ENCODE assay signal across 38 cellular contexts in the genomic region with DNA sequence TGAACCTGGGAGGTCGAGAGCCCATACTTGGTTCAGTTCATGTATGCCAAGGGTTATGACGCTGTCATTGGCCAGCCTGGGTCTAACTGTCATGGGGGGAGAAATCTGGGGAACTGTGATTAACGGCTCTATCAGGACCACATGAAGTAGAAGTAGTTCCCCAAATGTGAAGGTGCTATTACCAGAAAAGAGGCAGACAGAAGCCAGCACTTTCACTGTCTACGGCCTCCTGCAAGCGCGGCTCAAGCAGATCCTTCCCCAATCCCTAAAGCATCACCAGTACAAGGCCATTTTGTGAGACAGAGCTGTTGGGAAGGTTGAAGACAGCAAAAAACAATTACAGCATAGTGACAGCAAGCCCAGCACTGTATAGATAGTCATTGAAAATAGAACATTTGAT.
"Had no signal": no experiment of that assay in that cellular context is flagged by ENCODE, and none has a peak within 500 bp of the region (broad histone marks: within the 10 kb centered on the region; RNA-seq: fewer than 3 reads in every experiment).

No MANE protein-coding gene starts in this region.

- ATAC-seq: activated naive CD4-positive, alpha-beta T cell treated with anti-CD3 and anti-CD28 coated beads, Interleukin-2, amount 50 U/mL, for 72 hours; activated naive CD8-positive, alpha-beta T cell treated with anti-CD3 and anti-CD28 coated beads, Interleukin-2, amount 50 U/mL, for 24 hours; activated T-cell treated with anti-CD3 and anti-CD28 coated beads, Interleukin-2, amount 50 U/mL, for 4 hours; activated T-cell treated with anti-CD3 and anti-CD28 coated beads, Interleukin-2, amount 50 U/mL, for 72 hours; activated T-helper 17 cell treated with anti-CD3 and anti-CD28 coated beads, Interleukin-2, amount 50 U/mL, for 72 hours; body of pancreas had no signal

- H3K4me1 Mint-ChIP-seq: brain had no signal

- H3K27me3 ChIP-seq: adrenal gland, ascending aorta, body of pancreas, brain microvascular endothelial cell, breast epithelium, cardiac muscle cell had no signal

- H3K4me1 ChIP-seq: ascending aorta, body of pancreas, breast epithelium had no signal

- H3K9me3 ChIP-seq: adrenal gland, breast epithelium had no signal

- H3K4me3 ChIP-seq: adrenal gland, ascending aorta, body of pancreas, breast epithelium, cardiac muscle cell had no signal

- H3K27ac ChIP-seq: adrenal gland, ascending aorta, body of pancreas, brain microvascular endothelial cell, breast epithelium, cardiac muscle cell had no signal

- DNase-seq: activated effector memory CD4-positive, alpha-beta T cell treated with anti-CD3 and anti-CD28 coated beads, Interleukin-2, amount 50 U/mL, for 16 hours; activated effector memory CD4-positive, alpha-beta T cell treated with Interleukin-2 at 50 U/mL for 16 hours; activated gamma-delta T cell; activated gamma-delta T cell treated with Interleukin-2 at 50 U/mL for 16 hours; activated naive CD4-positive, alpha-beta T cell; activated naive CD4-positive, alpha-beta T cell treated with anti-CD3 and anti-CD28 coated beads for 36 hours; activated naive CD4-positive, alpha-beta T cell treated with anti-CD3 and anti-CD28 coated beads, Interleukin-2, amount 10 ng/mL, durations not matched to agents 7 days and 5 days; activated naive CD4-positive, alpha-beta T cell treated with anti-CD3 and anti-CD28 coated beads, Interleukin-2, amount 50 U/mL, for 16 hours; activated naive CD4-positive, alpha-beta T cell treated with Interleukin-2 at 50 U/mL for 16 hours; activated naive CD8-positive, alpha-beta T cell treated with anti-CD3 and anti-CD28 coated beads for 36 hours; activated naive CD8-positive, alpha-beta T cell treated with anti-CD3 and anti-CD28 coated beads, Interleukin-2, amount 10 ng/mL, durations not matched to agents 7 days and 5 days; activated naive CD8-positive, alpha-beta T cell treated with anti-CD3 and anti-CD28 coated beads, Interleukin-2, amount 50 U/mL, for 24 hours; activated T-cell treated with anti-CD3 and anti-CD28 coated beads, Interleukin-2, amount 50 U/mL, for 1 hour; activated T-cell treated with anti-CD3 and anti-CD28 coated beads, Interleukin-2, amount 50 U/mL, for 24 hours; activated T-cell treated with anti-CD3 and anti-CD28 coated beads, Interleukin-2, amount 50 U/mL, for 4 hours; activated T-cell treated with anti-CD3 and anti-CD28 coated beads, Interleukin-2, amount 50 U/mL, for 48 hours; activated T-cell treated with anti-CD3 and anti-CD28 coated beads, Interleukin-2, amount 50 U/mL, for 72 hours; adrenal gland; amniotic stem cell; amygdala; anterior cingulate cortex; aorta; body of pancreas; brain microvascular endothelial cell; caudate nucleus; central memory CD4-positive, alpha-beta T cell; cerebellar nuclear complex had no signal

- H3K36me3 ChIP-seq: adrenal gland, ascending aorta, brain microvascular endothelial cell, breast epithelium, cardiac muscle cell had no signal

- H3K36me3 Mint-ChIP-seq: brain had no signal

- H3K4me3 Mint-ChIP-seq: activated naive CD4-positive, alpha-beta T cell treated with anti-CD3 and anti-CD28 coated beads for 36 hours; activated naive CD4-positive, alpha-beta T cell treated with anti-CD3 and anti-CD28 coated beads, Interleukin-2, amount 10 ng/mL, durations not matched to agents 7 days and 5 days; activated naive CD4-positive, alpha-beta T cell treated with anti-CD3 and anti-CD28 coated beads, Interleukin-2, amount 50 U/mL, for 24 hours; activated naive CD8-positive, alpha-beta T cell; activated naive CD8-positive, alpha-beta T cell treated with anti-CD3 and anti-CD28 coated beads for 36 hours; activated naive CD8-positive, alpha-beta T cell treated with anti-CD3 and anti-CD28 coated beads, Interleukin-2, amount 10 ng/mL, durations not matched to agents 7 days and 5 days; activated naive CD8-positive, alpha-beta T cell treated with anti-CD3 and anti-CD28 coated beads, Interleukin-2, amount 50 U/mL, for 24 hours; activated T-cell treated with anti-CD3 and anti-CD28 coated beads, Interleukin-2, amount 50 U/mL, for 24 hours; activated T-cell treated with anti-CD3 and anti-CD28 coated beads, Interleukin-2, amount 50 U/mL, for 4 hours; activated T-cell treated with anti-CD3 and anti-CD28 coated beads, Interleukin-2, amount 50 U/mL, for 72 hours; activated T-helper 1 cell treated with anti-CD3 and anti-CD28 coated beads, Interleukin-12 subunit alpha, Interleukin-12 subunit beta, Interleukin-2, Interleukin-4 antibody, amounts not matched to agents 30 ng/mL and 10 ng/mL and 1 ng/mL, durations not matched to agents 14 hours and 24 hours and 36 hours; activated T-helper 17 cell treated with anti-CD3 and anti-CD28 coated beads, Interleukin-2, amount 50 U/mL, for 72 hours; brain; central memory CD8-positive, alpha-beta T cell had no signal

- H3K9me3 Mint-ChIP-seq: central memory CD8-positive, alpha-beta T cell had no signal

- H3K27me3 Mint-ChIP-seq: activated naive CD4-positive, alpha-beta T cell treated with anti-CD3 and anti-CD28 coated beads, Interleukin-2, amount 10 ng/mL, durations not matched to agents 7 days and 5 days; activated naive CD8-positive, alpha-beta T cell; activated naive CD8-positive, alpha-beta T cell treated with anti-CD3 and anti-CD28 coated beads for 36 hours; activated naive CD8-positive, alpha-beta T cell treated with anti-CD3 and anti-CD28 coated beads, Interleukin-2, amount 10 ng/mL, durations not matched to agents 7 days and 5 days; activated T-cell treated with anti-CD3 and anti-CD28 coated beads, Interleukin-2, amount 50 U/mL, for 24 hours; activated T-helper 17 cell treated with anti-CD3 and anti-CD28 coated beads, Interleukin-2, amount 50 U/mL, for 72 hours; brain; central memory CD8-positive, alpha-beta T cell had no signal

- H3K27ac Mint-ChIP-seq: activated naive CD4-positive, alpha-beta T cell treated with anti-CD3 and anti-CD28 coated beads for 36 hours; activated naive CD4-positive, alpha-beta T cell treated with anti-CD3 and anti-CD28 coated beads, Interleukin-2, amount 10 ng/mL, durations not matched to agents 7 days and 5 days; activated naive CD4-positive, alpha-beta T cell treated with anti-CD3 and anti-CD28 coated beads, Interleukin-2, amount 50 U/mL, for 24 hours; activated naive CD4-positive, alpha-beta T cell treated with anti-CD3 and anti-CD28 coated beads, Interleukin-2, amount 50 U/mL, for 72 hours; activated naive CD8-positive, alpha-beta T cell treated with anti-CD3 and anti-CD28 coated beads for 36 hours; activated naive CD8-positive, alpha-beta T cell treated with anti-CD3 and anti-CD28 coated beads, Interleukin-2, amount 10 ng/mL, durations not matched to agents 7 days and 5 days; activated naive CD8-positive, alpha-beta T cell treated with anti-CD3 and anti-CD28 coated beads, Interleukin-2, amount 50 U/mL, for 24 hours; activated T-helper 1 cell treated with anti-CD3 and anti-CD28 coated beads, Interleukin-12 subunit alpha, Interleukin-12 subunit beta, Interleukin-2, Interleukin-4 antibody, amounts not matched to agents 30 ng/mL and 10 ng/mL and 1 ng/mL, durations not matched to agents 14 hours and 24 hours and 36 hours; activated T-helper 17 cell treated with anti-CD3 and anti-CD28 coated beads, Interleukin-2, amount 50 U/mL, for 72 hours; activated T-helper 2 cell treated with anti-CD3 and anti-CD28 coated beads, Interferon-gamma antibody, Interleukin-2, Interleukin-4, amounts not matched to agents 10 μg/mL and 5 μg/mL and 100 μg/mL, durations not matched to agents 14 hours and 24 hours and 36 hours; brain had no signal
